Comparison of ENCODE assay signal across 8 cellular contexts in genomic region chr10:9331583-9332008, GRCh38.
A peak's percentile ranks its signal among the peaks of the same experiment; 100 is the strongest.
DNase-seq lines count a peak whose midpoint lies in the region; ATAC-seq, FAIRE-seq and TF ChIP-seq lines count a peak whose summit lies in the region.

No MANE protein-coding gene starts in this region.

- H3K27ac ChIP-seq in OCI-LY7 (ENCODE audit: low read depth, low read length, poor library complexity, severe bottlenecking) = no peak overlapping the region
- H3K27ac ChIP-seq in endodermal cell (ENCODE audit: low read depth, low read length) = no peak overlapping the region
- H3K27ac ChIP-seq in effector memory CD4-positive, alpha-beta T cell (ENCODE audit: insufficient read depth, low read length, poor library complexity, severe bottlenecking) = no peak overlapping the region

- H3K4me3 Mint-ChIP-seq in endodermal cell = no peak overlapping the region

- no peaks in the 10 kb centered on the region for H3K27me3 Mint-ChIP-seq in endodermal cell (ENCODE audit: insufficient read depth)

- CTCF ChIA-PET in OCI-LY7 (lab: Charles Lee; ENCODE audit: unreplicated experiment) = no interaction called here

- H3K36me3 Mint-ChIP-seq in endodermal cell (ENCODE audit: low read depth) = no peaks in the 10 kb centered on the region

- FAIRE-seq in GM18507 (lab: Jason Lieb, UNC) = peak; percentile 24

- H3K79me2 ChIP-seq in OCI-LY7 (ENCODE audit: insufficient read depth, low read depth, low read length) = no peaks in the 10 kb centered on the region

- no peak overlapping the region for H2AFZ ChIP-seq in OCI-LY7 (ENCODE audit: low read length)

- BruUV-seq in OCI-LY7 (replicated peaks; lab: Mats Ljungman, UMichigan) = no TSS peak

- H3K9me3 ChIP-seq in OCI-LY7 (ENCODE audit: low read length) (no peaks in the 10 kb centered on the region), endodermal cell (ENCODE audit: control insufficient read depth, low read length) (no peaks in the 10 kb centered on the region)
- no peaks in the 10 kb centered on the region for H3K9me3 ChIP-seq in effector memory CD4-positive, alpha-beta T cell (ENCODE audit: control insufficient read depth, low read length)

- peak; percentile 51 for ATAC-seq in HG03139 (IDR thresholded peaks at IDR 0.05; ENCODE audit: unreplicated experiment)

- WGBS in endodermal cell (ENCODE audit: insufficient coverage in 1 of 2, insufficient read length in 1 of 2), 2 experiments = 50 to 81% methylated on average over 1 to 3 of the region's 3 CpGs

- no peak overlapping the region for H3K9ac ChIP-seq in endodermal cell (ENCODE audit: extremely low read depth, low read length, poor library complexity, severe bottlenecking)

- DNase-seq in Ammon's horn (ENCODE audit: low spot score) (peak; percentile 34), GM18507 (ENCODE audit: extremely low spot score, insufficient read length, low read depth) (peak; percentile 26), OCI-LY7 (ENCODE audit: low spot score) (peak; percentile 66), endodermal cell (no peak), middle frontal gyrus (ENCODE audit: extremely low spot score, low spot score) (peak; percentile 24), NCI-H1048 (lab: John Stamatoyannopoulos, UW) (no peak)
- no peak for DNase-seq in effector memory CD4-positive, alpha-beta T cell

- intact Hi-C loops in OCI-LY7 (cut with micrococcal nuclease; ENCODE audit: unreplicated experiment) = loop anchor here (2.0 kb wide), 1 partner anchor 1939 kb away; no protein-coding TSS in a partner anchor

- H3K4me1 Mint-ChIP-seq in endodermal cell = no peaks in the 10 kb centered on the region

- no peaks in the 10 kb centered on the region for H3K36me3 ChIP-seq in OCI-LY7 (ENCODE audit: insufficient read depth, low read length)
- H3K36me3 ChIP-seq in endodermal cell (ENCODE audit: control insufficient read depth, insufficient read depth, low read length) = no peaks in the 10 kb centered on the region
- no peaks in the 10 kb centered on the region for H3K36me3 ChIP-seq in effector memory CD4-positive, alpha-beta T cell (ENCODE audit: control insufficient read depth, insufficient read depth, low read length)

- TF ChIP-seq CTCF in OCI-LY7 (conservative IDR thresholded peaks at IDR 0.05; ENCODE audit: low read length) (peak; percentile 93), endodermal cell (conservative IDR thresholded peaks at IDR 0.05) (peak; percentile 94)

- H3K27me3 ChIP-seq in endodermal cell (ENCODE audit: control insufficient read depth, insufficient read depth, low read length, poor library complexity, severe bottlenecking) = no peaks in the 10 kb centered on the region
- no peaks in the 10 kb centered on the region for H3K27me3 ChIP-seq in effector memory CD4-positive, alpha-beta T cell (replicated peaks; ENCODE audit: control insufficient read depth, insufficient read depth, low read length, poor library complexity, severe bottlenecking)

- no peak overlapping the region for H3K27ac Mint-ChIP-seq in endodermal cell

- H3K4me1 ChIP-seq in OCI-LY7 (ENCODE audit: insufficient read depth, low read length, poor library complexity, severe bottlenecking) (no peaks in the 10 kb centered on the region), endodermal cell (ENCODE audit: control insufficient read depth, insufficient read depth, low read length) (no peaks in the 10 kb centered on the region)
- H3K4me1 ChIP-seq in effector memory CD4-positive, alpha-beta T cell (ENCODE audit: control insufficient read depth, insufficient read depth, low read length, poor library complexity, severe bottlenecking) = no peaks in the 10 kb centered on the region

- H3K9me2 ChIP-seq in OCI-LY7 (ENCODE audit: insufficient read depth, low read length) = no peaks in the 10 kb centered on the region

- POLR2A ChIA-PET in OCI-LY7 (lab: Charles Lee) = interaction anchor here (0.6 to 1.0 kb wide), 3 partner anchors 673 to 1239 kb away, joined by 3 to 4 read pairs (median 3); no protein-coding TSS in a partner anchor

- H3K4me3 ChIP-seq in OCI-LY7 (ENCODE audit: low read depth, low read length, poor library complexity, severe bottlenecking) (no peak overlapping the region), endodermal cell (ENCODE audit: low read length) (no peak overlapping the region)
- no peak overlapping the region for H3K4me3 ChIP-seq in effector memory CD4-positive, alpha-beta T cell (ENCODE audit: insufficient read depth, low read depth, low read length, poor library complexity, severe bottlenecking)

- no peaks in the 10 kb centered on the region for H4K20me1 ChIP-seq in OCI-LY7 (ENCODE audit: insufficient read depth, low read length)

- H3K4me2 ChIP-seq in OCI-LY7 (ENCODE audit: low read length) = no peak overlapping the region

- peaks cover under 1% of the 10 kb centered on the region for H3K9me3 Mint-ChIP-seq in endodermal cell

Comparison
In these comparisons a context has a peak if more than half of its experiments do, and no peak if none do; other contexts are left out.
1. DNase-seq: peak in Ammon's horn (single experiment), GM18507 (single experiment), OCI-LY7 (single experiment) and middle frontal gyrus (single experiment); none in endodermal cell (single experiment), effector memory CD4-positive, alpha-beta T cell (0 of 3) and NCI-H1048 (single experiment).